2 cellular contexts compared by ENCODE assay signal in the genomic region with DNA sequence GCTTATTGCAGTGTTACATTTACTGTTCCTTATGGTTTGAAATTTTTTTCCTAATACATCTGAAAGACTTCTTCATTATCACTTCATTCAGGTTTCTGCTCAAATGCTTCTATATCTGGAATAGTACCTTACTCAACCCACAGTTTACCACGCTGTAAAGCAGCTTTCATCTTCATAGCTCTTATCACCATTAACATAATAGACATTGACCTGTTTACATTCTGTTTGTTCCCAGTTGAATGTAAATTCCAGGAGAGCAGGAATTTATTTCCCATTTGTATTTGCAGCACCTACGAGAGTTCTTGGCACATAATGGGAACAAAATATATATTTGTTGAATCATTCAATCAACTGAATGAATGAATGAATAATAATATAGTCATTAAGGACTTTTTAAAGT.
TF ChIP-seq lines count a peak whose summit lies in the region.

No MANE protein-coding gene starts in this region.

TF ChIP-seq in A549, 52 proteins besides CTCF, POLR2A, EP300 and RAD21 (continued from another document):
- TF ChIP-seq CBX2 (IDR thresholded peaks at IDR 0.05; ENCODE audit: borderline replicate concordance, low read depth) = no peak
- TF ChIP-seq SMC3 (IDR thresholded peaks at IDR 0.05) = no peak
- no peak for TF ChIP-seq CHD4 (IDR thresholded peaks at IDR 0.05; ENCODE audit: borderline replicate concordance)
- no peak for TF ChIP-seq BHLHE40 (IDR thresholded peaks at IDR 0.05; ENCODE audit: low read depth, low read length)
TF ChIP-seq in A549: peak in this region for 0.

TF ChIP-seq in GM23338, 12 proteins besides CTCF, POLR2A, EP300 and RAD21 (continued from another document):
- TF ChIP-seq, protein P1, sequence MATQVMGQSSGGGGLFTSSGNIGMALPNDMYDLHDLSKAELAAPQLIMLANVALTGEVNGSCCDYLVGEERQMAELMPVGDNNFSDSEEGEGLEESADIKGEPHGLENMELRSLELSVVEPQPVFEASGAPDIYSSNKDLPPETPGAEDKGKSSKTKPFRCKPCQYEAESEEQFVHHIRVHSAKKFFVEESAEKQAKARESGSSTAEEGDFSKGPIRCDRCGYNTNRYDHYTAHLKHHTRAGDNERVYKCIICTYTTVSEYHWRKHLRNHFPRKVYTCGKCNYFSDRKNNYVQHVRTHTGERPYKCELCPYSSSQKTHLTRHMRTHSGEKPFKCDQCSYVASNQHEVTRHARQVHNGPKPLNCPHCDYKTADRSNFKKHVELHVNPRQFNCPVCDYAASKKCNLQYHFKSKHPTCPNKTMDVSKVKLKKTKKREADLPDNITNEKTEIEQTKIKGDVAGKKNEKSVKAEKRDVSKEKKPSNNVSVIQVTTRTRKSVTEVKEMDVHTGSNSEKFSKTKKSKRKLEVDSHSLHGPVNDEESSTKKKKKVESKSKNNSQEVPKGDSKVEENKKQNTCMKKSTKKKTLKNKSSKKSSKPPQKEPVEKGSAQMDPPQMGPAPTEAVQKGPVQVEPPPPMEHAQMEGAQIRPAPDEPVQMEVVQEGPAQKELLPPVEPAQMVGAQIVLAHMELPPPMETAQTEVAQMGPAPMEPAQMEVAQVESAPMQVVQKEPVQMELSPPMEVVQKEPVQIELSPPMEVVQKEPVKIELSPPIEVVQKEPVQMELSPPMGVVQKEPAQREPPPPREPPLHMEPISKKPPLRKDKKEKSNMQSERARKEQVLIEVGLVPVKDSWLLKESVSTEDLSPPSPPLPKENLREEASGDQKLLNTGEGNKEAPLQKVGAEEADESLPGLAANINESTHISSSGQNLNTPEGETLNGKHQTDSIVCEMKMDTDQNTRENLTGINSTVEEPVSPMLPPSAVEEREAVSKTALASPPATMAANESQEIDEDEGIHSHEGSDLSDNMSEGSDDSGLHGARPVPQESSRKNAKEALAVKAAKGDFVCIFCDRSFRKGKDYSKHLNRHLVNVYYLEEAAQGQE (IDR thresholded peaks at IDR 0.05; ENCODE audit: unreplicated experiment) = no peak
- TF ChIP-seq NANOG (IDR thresholded peaks at IDR 0.05; ENCODE audit: borderline replicate concordance) = no peak
- TF ChIP-seq, protein P2, sequence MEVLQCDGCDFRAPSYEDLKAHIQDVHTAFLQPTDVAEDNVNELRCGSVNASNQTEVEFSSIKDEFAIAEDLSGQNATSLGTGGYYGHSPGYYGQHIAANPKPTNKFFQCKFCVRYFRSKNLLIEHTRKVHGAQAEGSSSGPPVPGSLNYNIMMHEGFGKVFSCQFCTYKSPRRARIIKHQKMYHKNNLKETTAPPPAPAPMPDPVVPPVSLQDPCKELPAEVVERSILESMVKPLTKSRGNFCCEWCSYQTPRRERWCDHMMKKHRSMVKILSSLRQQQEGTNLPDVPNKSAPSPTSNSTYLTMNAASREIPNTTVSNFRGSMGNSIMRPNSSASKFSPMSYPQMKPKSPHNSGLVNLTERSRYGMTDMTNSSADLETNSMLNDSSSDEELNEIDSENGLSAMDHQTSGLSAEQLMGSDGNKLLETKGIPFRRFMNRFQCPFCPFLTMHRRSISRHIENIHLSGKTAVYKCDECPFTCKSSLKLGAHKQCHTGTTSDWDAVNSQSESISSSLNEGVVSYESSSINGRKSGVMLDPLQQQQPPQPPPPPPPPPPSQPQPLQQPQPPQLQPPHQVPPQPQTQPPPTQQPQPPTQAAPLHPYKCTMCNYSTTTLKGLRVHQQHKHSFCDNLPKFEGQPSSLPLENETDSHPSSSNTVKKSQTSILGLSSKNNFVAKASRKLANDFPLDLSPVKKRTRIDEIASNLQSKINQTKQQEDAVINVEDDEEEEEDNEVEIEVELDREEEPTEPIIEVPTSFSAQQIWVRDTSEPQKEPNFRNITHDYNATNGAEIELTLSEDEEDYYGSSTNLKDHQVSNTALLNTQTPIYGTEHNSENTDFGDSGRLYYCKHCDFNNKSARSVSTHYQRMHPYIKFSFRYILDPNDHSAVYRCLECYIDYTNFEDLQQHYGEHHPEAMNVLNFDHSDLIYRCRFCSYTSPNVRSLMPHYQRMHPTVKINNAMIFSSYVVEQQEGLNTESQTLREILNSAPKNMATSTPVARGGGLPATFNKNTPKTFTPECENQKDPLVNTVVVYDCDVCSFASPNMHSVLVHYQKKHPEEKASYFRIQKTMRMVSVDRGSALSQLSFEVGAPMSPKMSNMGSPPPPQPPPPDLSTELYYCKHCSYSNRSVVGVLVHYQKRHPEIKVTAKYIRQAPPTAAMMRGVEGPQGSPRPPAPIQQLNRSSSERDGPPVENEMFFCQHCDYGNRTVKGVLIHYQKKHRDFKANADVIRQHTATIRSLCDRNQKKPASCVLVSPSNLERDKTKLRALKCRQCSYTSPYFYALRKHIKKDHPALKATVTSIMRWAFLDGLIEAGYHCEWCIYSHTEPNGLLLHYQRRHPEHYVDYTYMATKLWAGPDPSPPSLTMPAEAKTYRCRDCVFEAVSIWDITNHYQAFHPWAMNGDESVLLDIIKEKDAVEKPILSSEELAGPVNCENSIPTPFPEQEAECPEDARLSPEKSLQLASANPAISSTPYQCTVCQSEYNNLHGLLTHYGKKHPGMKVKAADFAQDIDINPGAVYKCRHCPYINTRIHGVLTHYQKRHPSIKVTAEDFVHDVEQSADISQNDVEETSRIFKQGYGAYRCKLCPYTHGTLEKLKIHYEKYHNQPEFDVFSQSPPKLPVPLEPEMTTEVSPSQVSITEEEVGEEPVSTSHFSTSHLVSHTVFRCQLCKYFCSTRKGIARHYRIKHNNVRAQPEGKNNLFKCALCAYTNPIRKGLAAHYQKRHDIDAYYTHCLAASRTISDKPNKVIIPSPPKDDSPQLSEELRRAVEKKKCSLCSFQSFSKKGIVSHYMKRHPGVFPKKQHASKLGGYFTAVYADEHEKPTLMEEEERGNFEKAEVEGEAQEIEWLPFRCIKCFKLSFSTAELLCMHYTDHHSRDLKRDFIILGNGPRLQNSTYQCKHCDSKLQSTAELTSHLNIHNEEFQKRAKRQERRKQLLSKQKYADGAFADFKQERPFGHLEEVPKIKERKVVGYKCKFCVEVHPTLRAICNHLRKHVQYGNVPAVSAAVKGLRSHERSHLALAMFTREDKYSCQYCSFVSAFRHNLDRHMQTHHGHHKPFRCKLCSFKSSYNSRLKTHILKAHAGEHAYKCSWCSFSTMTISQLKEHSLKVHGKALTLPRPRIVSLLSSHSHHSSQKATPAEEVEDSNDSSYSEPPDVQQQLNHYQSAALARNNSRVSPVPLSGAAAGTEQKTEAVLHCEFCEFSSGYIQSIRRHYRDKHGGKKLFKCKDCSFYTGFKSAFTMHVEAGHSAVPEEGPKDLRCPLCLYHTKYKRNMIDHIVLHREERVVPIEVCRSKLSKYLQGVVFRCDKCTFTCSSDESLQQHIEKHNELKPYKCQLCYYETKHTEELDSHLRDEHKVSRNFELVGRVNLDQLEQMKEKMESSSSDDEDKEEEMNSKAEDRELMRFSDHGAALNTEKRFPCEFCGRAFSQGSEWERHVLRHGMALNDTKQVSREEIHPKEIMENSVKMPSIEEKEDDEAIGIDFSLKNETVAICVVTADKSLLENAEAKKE (CRISPR knock-in tag; IDR thresholded peaks at IDR 0.05) = no peak
